ENCODE assay signal across 34 cellular contexts in genomic region chr12:110090266-110091135, GRCh38.
"Had no signal": no experiment of that assay in that cellular context is flagged by ENCODE, and none has a peak within 500 bp of the region (broad histone marks: within the 10 kb centered on the region; RNA-seq: fewer than 3 reads in every experiment).

No MANE protein-coding gene starts in this region.

- H3K36me3 Mint-ChIP-seq: activated CD4-positive, alpha-beta memory T cell treated with anti-CD3 and anti-CD28 coated beads for 36 hours; activated CD8-positive, alpha-beta memory T cell treated with anti-CD3 and anti-CD28 coated beads, Interleukin-2, amount 10 ng/mL, durations not matched to agents 7 days and 5 days; activated naive CD4-positive, alpha-beta T cell treated with anti-CD3 and anti-CD28 coated beads, Interleukin-2, amount 50 U/mL, for 72 hours; activated naive CD8-positive, alpha-beta T cell treated with anti-CD3 and anti-CD28 coated beads, Interleukin-2, amount 10 ng/mL, durations not matched to agents 7 days and 5 days; brain had no signal

- H3K9me3 ChIP-seq: ascending aorta, breast epithelium, colonic mucosa, esophagus squamous epithelium, gastroesophageal sphincter had no signal

- H3K9me3 Mint-ChIP-seq: activated B cell treated with CpG ODN at 0.5 μM for 24 hours; activated CD4-positive, alpha-beta memory T cell treated with anti-CD3 and anti-CD28 coated beads for 36 hours; activated naive CD4-positive, alpha-beta T cell treated with anti-CD3 and anti-CD28 coated beads for 36 hours; activated naive CD4-positive, alpha-beta T cell treated with anti-CD3 and anti-CD28 coated beads, Interleukin-2, amount 50 U/mL, for 72 hours; activated T-helper 1 cell treated with anti-CD3 and anti-CD28 coated beads, Interleukin-12 subunit alpha, Interleukin-12 subunit beta, Interleukin-2, Interleukin-4 antibody, amounts not matched to agents 30 ng/mL and 10 ng/mL and 1 ng/mL, durations not matched to agents 14 hours and 24 hours and 36 hours; activated T-helper 2 cell treated with anti-CD3 and anti-CD28 coated beads, Interferon-gamma antibody, Interleukin-2, Interleukin-4, amounts not matched to agents 10 μg/mL and 5 μg/mL and 100 μg/mL, durations not matched to agents 14 hours and 24 hours and 36 hours; brain; T-helper 2 cell treated with Interferon-gamma antibody and Interleukin-4, amounts not matched to agents 5 μg/mL and 100 μg/mL, for 36 hours had no signal

- H3K27me3 ChIP-seq: ascending aorta, breast epithelium, cardiac muscle cell, colonic mucosa had no signal

- H3K27ac Mint-ChIP-seq: activated B cell treated with CpG ODN at 0.5 μM for 24 hours; activated CD4-positive, alpha-beta memory T cell treated with anti-CD3 and anti-CD28 coated beads for 36 hours; activated CD8-positive, alpha-beta memory T cell treated with anti-CD3 and anti-CD28 coated beads, Interleukin-2, amount 10 ng/mL, durations not matched to agents 7 days and 5 days; activated CD8-positive, alpha-beta T cell treated with anti-CD3 and anti-CD28 coated beads, Interleukin-2, amount 10 ng/mL, durations not matched to agents 7 days and 5 days; activated naive CD4-positive, alpha-beta T cell treated with anti-CD3 and anti-CD28 coated beads for 36 hours; activated naive CD4-positive, alpha-beta T cell treated with anti-CD3 and anti-CD28 coated beads, Interleukin-2, amount 50 U/mL, for 72 hours; activated naive CD8-positive, alpha-beta T cell treated with anti-CD3 and anti-CD28 coated beads, Interleukin-2, amount 10 ng/mL, durations not matched to agents 7 days and 5 days; activated T-helper 1 cell treated with anti-CD3 and anti-CD28 coated beads, Interleukin-12 subunit alpha, Interleukin-12 subunit beta, Interleukin-2, Interleukin-4 antibody, amounts not matched to agents 30 ng/mL and 10 ng/mL and 1 ng/mL, durations not matched to agents 14 hours and 24 hours and 36 hours; activated T-helper 2 cell treated with anti-CD3 and anti-CD28 coated beads, Interferon-gamma antibody, Interleukin-2, Interleukin-4, amounts not matched to agents 10 μg/mL and 5 μg/mL and 100 μg/mL, durations not matched to agents 14 hours and 24 hours and 36 hours; brain; T-helper 17 cell; T-helper 2 cell treated with Interferon-gamma antibody and Interleukin-4, amounts not matched to agents 5 μg/mL and 100 μg/mL, for 36 hours had no signal

- H3K4me3 ChIP-seq: ascending aorta, breast epithelium, cardiac muscle cell, colonic mucosa, esophagus squamous epithelium, gastroesophageal sphincter had no signal

- H3K4me1 ChIP-seq: ascending aorta, breast epithelium, colonic mucosa, esophagus squamous epithelium, gastroesophageal sphincter had no signal

- H3K4me1 Mint-ChIP-seq: activated B cell treated with CpG ODN at 0.5 μM for 24 hours; activated CD8-positive, alpha-beta memory T cell treated with anti-CD3 and anti-CD28 coated beads, Interleukin-2, amount 10 ng/mL, durations not matched to agents 7 days and 5 days; brain; T-helper 17 cell had no signal

- H3K36me3 ChIP-seq: ascending aorta, breast epithelium, cardiac muscle cell, colonic mucosa, esophagus squamous epithelium, gastroesophageal sphincter, WERI-Rb-1 had no signal

- H3K27ac ChIP-seq: ascending aorta, breast epithelium, cardiac muscle cell, colonic mucosa, epithelial cell of prostate, gastroesophageal sphincter, WERI-Rb-1 had no signal

- H3K4me3 Mint-ChIP-seq: activated B cell treated with CpG ODN at 0.5 μM for 24 hours; activated CD4-positive, alpha-beta memory T cell treated with anti-CD3 and anti-CD28 coated beads for 36 hours; activated CD8-positive, alpha-beta memory T cell treated with anti-CD3 and anti-CD28 coated beads, Interleukin-2, amount 10 ng/mL, durations not matched to agents 7 days and 5 days; activated CD8-positive, alpha-beta T cell treated with anti-CD3 and anti-CD28 coated beads, Interleukin-2, amount 10 ng/mL, durations not matched to agents 7 days and 5 days; activated naive CD4-positive, alpha-beta T cell treated with anti-CD3 and anti-CD28 coated beads for 36 hours; activated naive CD8-positive, alpha-beta T cell treated with anti-CD3 and anti-CD28 coated beads, Interleukin-2, amount 10 ng/mL, durations not matched to agents 7 days and 5 days; activated T-helper 1 cell treated with anti-CD3 and anti-CD28 coated beads, Interleukin-12 subunit alpha, Interleukin-12 subunit beta, Interleukin-2, Interleukin-4 antibody, amounts not matched to agents 30 ng/mL and 10 ng/mL and 1 ng/mL, durations not matched to agents 14 hours and 24 hours and 36 hours; brain; T-helper 17 cell; T-helper 2 cell treated with Interferon-gamma antibody and Interleukin-4, amounts not matched to agents 5 μg/mL and 100 μg/mL, for 36 hours had no signal

- DNase-seq: activated B cell treated with CpG ODN at 0.5 μM for 24 hours; activated CD4-positive, alpha-beta memory T cell treated with anti-CD3 and anti-CD28 coated beads for 36 hours; activated CD4-positive, alpha-beta T cell treated with anti-CD3 and anti-CD28 coated beads for 48 hours; activated CD4-positive, alpha-beta T cell treated with anti-CD3 and anti-CD28 coated beads, Interleukin-2, amount 50 U/mL, for 1 hour; activated CD8-positive, alpha-beta memory T cell treated with anti-CD3 and anti-CD28 coated beads, Interleukin-2, amount 10 ng/mL, durations not matched to agents 7 days and 5 days; activated CD8-positive, alpha-beta memory T cell treated with anti-CD3 and anti-CD28 coated beads, Interleukin-2, amount 50 U/mL, for 4 hours; activated CD8-positive, alpha-beta T cell treated with anti-CD3 and anti-CD28 coated beads, Interleukin-2, amount 10 ng/mL, durations not matched to agents 7 days and 5 days; activated effector memory CD4-positive, alpha-beta T cell treated with anti-CD3 and anti-CD28 coated beads, Interleukin-2, amount 50 U/mL, for 16 hours; activated naive CD4-positive, alpha-beta T cell treated with anti-CD3 and anti-CD28 coated beads for 36 hours; activated naive CD8-positive, alpha-beta T cell treated with anti-CD3 and anti-CD28 coated beads, Interleukin-2, amount 10 ng/mL, durations not matched to agents 7 days and 5 days; activated T-cell treated with anti-CD3 and anti-CD28 coated beads, Interleukin-2, amount 50 U/mL, for 1 hour; activated T-cell treated with anti-CD3 and anti-CD28 coated beads, Interleukin-2, amount 50 U/mL, for 48 hours; central memory CD4-positive, alpha-beta T cell; cerebellar nuclear complex; colonic mucosa; effector CD8-positive, alpha-beta T cell; esophagus squamous epithelium; foreskin melanocyte; head of caudate nucleus; T-helper 1 cell; T-helper 17 cell; T1000; WERI-Rb-1 had no signal

- ATAC-seq: activated CD4-positive, CD25-positive, alpha-beta regulatory T cell treated with anti-CD3 and anti-CD28 coated beads, Interleukin-2, amount 50 U/mL, for 24 hours; activated CD8-positive, alpha-beta memory T cell treated with anti-CD3 and anti-CD28 coated beads, Interleukin-2, amount 10 ng/mL, durations not matched to agents 7 days and 5 days; activated CD8-positive, alpha-beta T cell treated with anti-CD3 and anti-CD28 coated beads, Interleukin-2, amount 10 ng/mL, durations not matched to agents 7 days and 5 days; activated naive CD4-positive, alpha-beta T cell treated with anti-CD3 and anti-CD28 coated beads, Interleukin-2, amount 50 U/mL, for 72 hours; gastroesophageal sphincter; T-helper 17 cell had no signal
